1 cellular context compared by ENCODE assay signal in the genomic region with DNA sequence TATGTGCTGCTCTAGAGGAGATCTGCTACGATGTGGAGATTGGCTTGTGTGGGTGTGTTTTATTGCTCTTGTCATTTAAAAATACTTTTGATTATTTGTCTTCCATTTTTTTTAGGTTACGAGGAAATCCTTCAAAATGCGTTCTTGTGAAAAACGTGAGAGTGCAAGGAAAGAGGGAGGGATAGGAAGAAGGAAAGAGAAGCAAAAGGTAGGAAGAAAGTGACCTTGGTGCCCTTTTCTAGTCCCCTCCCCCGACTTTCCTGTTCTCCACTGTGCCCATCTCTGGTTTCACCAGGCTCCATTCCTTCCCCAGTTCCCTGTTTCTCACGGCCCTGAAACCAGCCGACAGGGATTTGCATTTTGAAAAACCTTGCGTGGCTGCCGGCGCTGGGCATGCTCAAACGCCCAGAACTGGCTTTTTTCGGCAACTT.
TF ChIP-seq lines count a peak whose summit lies in the region.

No MANE protein-coding gene starts in this region.

TF ChIP-seq in SK-N-SH, 30 proteins besides CTCF, POLR2A, EP300 and RAD21 (continued from another document):
- TF ChIP-seq, protein P1, sequence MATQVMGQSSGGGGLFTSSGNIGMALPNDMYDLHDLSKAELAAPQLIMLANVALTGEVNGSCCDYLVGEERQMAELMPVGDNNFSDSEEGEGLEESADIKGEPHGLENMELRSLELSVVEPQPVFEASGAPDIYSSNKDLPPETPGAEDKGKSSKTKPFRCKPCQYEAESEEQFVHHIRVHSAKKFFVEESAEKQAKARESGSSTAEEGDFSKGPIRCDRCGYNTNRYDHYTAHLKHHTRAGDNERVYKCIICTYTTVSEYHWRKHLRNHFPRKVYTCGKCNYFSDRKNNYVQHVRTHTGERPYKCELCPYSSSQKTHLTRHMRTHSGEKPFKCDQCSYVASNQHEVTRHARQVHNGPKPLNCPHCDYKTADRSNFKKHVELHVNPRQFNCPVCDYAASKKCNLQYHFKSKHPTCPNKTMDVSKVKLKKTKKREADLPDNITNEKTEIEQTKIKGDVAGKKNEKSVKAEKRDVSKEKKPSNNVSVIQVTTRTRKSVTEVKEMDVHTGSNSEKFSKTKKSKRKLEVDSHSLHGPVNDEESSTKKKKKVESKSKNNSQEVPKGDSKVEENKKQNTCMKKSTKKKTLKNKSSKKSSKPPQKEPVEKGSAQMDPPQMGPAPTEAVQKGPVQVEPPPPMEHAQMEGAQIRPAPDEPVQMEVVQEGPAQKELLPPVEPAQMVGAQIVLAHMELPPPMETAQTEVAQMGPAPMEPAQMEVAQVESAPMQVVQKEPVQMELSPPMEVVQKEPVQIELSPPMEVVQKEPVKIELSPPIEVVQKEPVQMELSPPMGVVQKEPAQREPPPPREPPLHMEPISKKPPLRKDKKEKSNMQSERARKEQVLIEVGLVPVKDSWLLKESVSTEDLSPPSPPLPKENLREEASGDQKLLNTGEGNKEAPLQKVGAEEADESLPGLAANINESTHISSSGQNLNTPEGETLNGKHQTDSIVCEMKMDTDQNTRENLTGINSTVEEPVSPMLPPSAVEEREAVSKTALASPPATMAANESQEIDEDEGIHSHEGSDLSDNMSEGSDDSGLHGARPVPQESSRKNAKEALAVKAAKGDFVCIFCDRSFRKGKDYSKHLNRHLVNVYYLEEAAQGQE (IDR thresholded peaks at IDR 0.05; ENCODE audit: low read depth, low read length) = no peak
- TF ChIP-seq RXRA (IDR thresholded peaks at IDR 0.05; ENCODE audit: borderline replicate concordance, low read depth) = no peak
- TF ChIP-seq NFIC (IDR thresholded peaks at IDR 0.05; ENCODE audit: borderline replicate concordance) = no peak
